In the genomic region with DNA sequence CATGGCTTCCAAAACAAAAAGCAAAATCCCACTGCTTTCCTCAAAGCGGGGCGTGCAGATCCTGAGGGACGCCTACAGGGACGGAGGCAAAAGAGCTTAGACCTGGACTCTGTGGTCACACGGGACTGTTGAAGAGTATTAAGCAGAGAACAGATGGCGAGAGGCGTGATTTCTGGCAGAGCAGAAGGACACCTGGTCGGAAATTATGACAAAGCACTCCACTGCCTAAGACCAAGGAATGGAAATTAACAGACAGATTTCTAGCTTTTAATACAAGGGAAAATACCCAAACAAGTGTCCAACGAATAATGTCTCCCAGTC, we compare ENCODE assay signal across 19 cellular contexts. TPM values are rescaled to one million over a fixed set of nuclear protein-coding genes. Genes with fewer than 3 reads are reported as not detected.
DNase-seq lines count a peak whose midpoint lies in the region; ATAC-seq and TF ChIP-seq lines count a peak whose summit lies in the region.
"Had no signal": no experiment of that assay in that cellular context is flagged by ENCODE, and none has a peak within 500 bp of the region (broad histone marks: within the 10 kb centered on the region; RNA-seq: fewer than 3 reads in every experiment).

No MANE protein-coding gene starts in this region.

- no peak for ATAC-seq in GM21723 (IDR thresholded peaks at IDR 0.05; ENCODE audit: unreplicated experiment)

- H3K4me3 Mint-ChIP-seq in neural crest cell: no peak overlapping the region
- H3K4me3 Mint-ChIP-seq: HFFc6 had no signal

- H3K36me3 Mint-ChIP-seq in neural crest cell (ENCODE audit: low read depth): peaks cover 16% of the 10 kb centered on the region

- DNase-seq in NCI-H1092 (lab: John Stamatoyannopoulos, UW) (peak; percentile 4), NCI-H1092 treated with DMSO at 0.1 percent for 48 hours (lab: John Stamatoyannopoulos, UW) (no peak), NCI-H524 (lab: John Stamatoyannopoulos, UW) (peak; percentile 98 to 99), neural crest cell (ENCODE audit: low read depth, low spot score) (no peak), RWPE1 (ENCODE audit: low spot score) (no peak), NCI-H345 treated with DMSO at 0.1 percent for 48 hours (lab: John Stamatoyannopoulos, UW; ENCODE audit: unreplicated experiment) (no peak)
- DNase-seq: central memory CD4-positive, alpha-beta T cell; DMS79; HFFc6; NCI-H2081; NCI-H748 treated with DMSO at 0.1 percent for 48 hours; upper lobe of left lung had no signal

- no peaks in the 10 kb centered on the region for H3K9me3 Mint-ChIP-seq in neural crest cell
- H3K9me3 Mint-ChIP-seq: HFFc6 had no signal

- no peak for TF ChIP-seq CTCF in neural crest cell (conservative IDR thresholded peaks at IDR 0.05)
- no peak for TF ChIP-seq CTCF in RWPE1 (conservative IDR thresholded peaks at IDR 0.05; ENCODE audit: low read depth)

- CTCF ChIA-PET in RWPE1 (lab: Yijun Ruan, JAX): no interaction called here

- peak overlapping the region; percentile 67 for H3K27ac Mint-ChIP-seq in neural crest cell (ENCODE audit: unreplicated experiment)
- H3K27ac Mint-ChIP-seq: HFFc6 had no signal

- H3K27ac ChIP-seq in angular gyrus (ENCODE audit: low read depth, low read length) (peak overlapping the region; percentile 75), RWPE1 (no peak overlapping the region)
- H3K27ac ChIP-seq: 22Rv1, adrenal gland, upper lobe of left lung had no signal

- H3K4me1 Mint-ChIP-seq in neural crest cell: no peaks in the 10 kb centered on the region

- POLR2A ChIA-PET in RWPE1 (lab: Yijun Ruan, JAX; ENCODE audit: low non-redundant PET): no interaction called here

- no peaks in the 10 kb centered on the region for H3K27me3 Mint-ChIP-seq in neural crest cell (ENCODE audit: low read depth)

RNA-seq across cellular contexts. Expression of gene CST7, which starts 15.4 kb away (rescaled TPM):
- not detected in 2 replicates for total RNA-seq in neural crest cell
- total RNA-seq: HFFc6, MCF 10A, osteocyte, smooth muscle cell had no signal

RNA-seq across cellular contexts. Expression of gene APMAP, which starts 28.1 kb away (rescaled TPM):
- 85.0 and 88.6 TPM in 2 replicates for total RNA-seq in neural crest cell

Comparison
In these comparisons a context has a peak if more than half of its experiments do, and no peak if none do; other contexts are left out.
1. DNase-seq: peak in NCI-H1092 (single experiment) and NCI-H524 (2 of 2); none in NCI-H1092 treated with DMSO at 0.1 percent for 48 hours (single experiment), neural crest cell (single experiment), RWPE1 (single experiment) and NCI-H345 treated with DMSO at 0.1 percent for 48 hours (single experiment).